Comparison of ENCODE assay signal across 16 cellular contexts in genomic region chr4:139314047-139314800, GRCh38. TPM values are rescaled to one million over a fixed set of nuclear protein-coding genes. Genes with fewer than 3 reads are reported as not detected.
DNase-seq lines count a peak whose midpoint lies in the region; ATAC-seq and TF ChIP-seq lines count a peak whose summit lies in the region.
"Had no signal": no experiment of that assay in that cellular context is flagged by ENCODE, and none has a peak within 500 bp of the region (broad histone marks: within the 10 kb centered on the region; RNA-seq: fewer than 3 reads in every experiment).

No MANE protein-coding gene starts in this region.

- H3K56ac ChIP-seq in H9 (ENCODE audit: insufficient read length, low read depth, low read length): no peak overlapping the region

- H2BK20ac ChIP-seq in H9 (ENCODE audit: low read depth, low read length, poor library complexity, severe bottlenecking): no peak overlapping the region

- WGBS in H9 (ENCODE audit: extremely low coverage, insufficient read length, low lambda C conversion rate): no CpG with 5 or more reads among the region's 4 CpGs

- no peak overlapping the region for H3K23ac ChIP-seq in H9 (ENCODE audit: insufficient read length, low read depth, low read length)

- no peak overlapping the region for H4K5ac ChIP-seq in H9 (ENCODE audit: insufficient read length, low read depth, low read length)

- no peak overlapping the region for H2BK15ac ChIP-seq in H9 (ENCODE audit: low read depth, low read length)

- no peak overlapping the region for H3K18ac ChIP-seq in H9 (ENCODE audit: insufficient read length, low read depth, low read length)

- H3K4ac ChIP-seq in H9 (ENCODE audit: low read depth, low read length): no peak overlapping the region

- intact Hi-C loops in CD8-positive, alpha-beta T cell (cut with DNase I, micrococcal nuclease): no loop called here

- DNase-seq in CD8-positive, alpha-beta T cell: no peak
- DNase-seq in H9 (no peak), naive B cell (no peak)
- no peak for DNase-seq in activated naive CD8-positive, alpha-beta T cell treated with anti-CD3 and anti-CD28 coated beads for 36 hours
- DNase-seq in stimulated activated naive CD4-positive, alpha-beta T cell treated with Interleukin-2 at 50 U/mL for 16 hours (lab: John Stamatoyannopoulos, UW): no peak
- DNase-seq in stimulated activated CD8-positive, alpha-beta memory T cell treated with anti-CD3 and anti-CD28 coated beads, Interleukin-4, amount 100 ng/mL, for 48 hours: no peak
- DNase-seq: amniotic stem cell; heart right ventricle; left cardiac atrium; NCI-H1092 treated with DMSO at 0.1 percent for 48 hours; NCI-H2171 treated with DMSO at 0.1 percent for 48 hours; NK-92 treated with Interleukin-12 subunit alpha and Interleukin-12 subunit beta, amount 100 ng/mL, for 24 hours; tibial artery had no signal

- H3K36me3 Mint-ChIP-seq in CD8-positive, alpha-beta T cell: peaks cover 14% of the 10 kb centered on the region
- peaks cover 4 to 17% (median 5%) of the 10 kb centered on the region in 3 experiments; a peak in 6 of 7 replicates for H3K36me3 Mint-ChIP-seq in H9 (ENCODE audit: insufficient read depth in 1 of 3, low read depth in 3 of 3)
- peaks cover 42% of the 10 kb centered on the region for H3K36me3 Mint-ChIP-seq in activated naive CD8-positive, alpha-beta T cell treated with anti-CD3 and anti-CD28 coated beads for 36 hours
- H3K36me3 Mint-ChIP-seq in naive B cell: no peaks in the 10 kb centered on the region

- POLR2A ChIA-PET in CD8-positive, alpha-beta T cell (lab: Charles Lee): interaction anchor here (0.9 kb wide), 1 partner anchor 19 kb away, joined by 3 read pairs; no protein-coding TSS in a partner anchor

- H3K27me3 ChIP-seq in CD8-positive, alpha-beta T cell (ENCODE audit: insufficient read depth, low read length): no peaks in the 10 kb centered on the region
- no peaks in the 10 kb centered on the region for H3K27me3 ChIP-seq in H9 (ENCODE audit: insufficient read depth, low read length)
- H3K27me3 ChIP-seq: heart right ventricle, tibial artery had no signal

- no peak overlapping the region for H3K14ac ChIP-seq in H9 (ENCODE audit: insufficient read depth, low read length)

- no peaks in the 10 kb centered on the region for H3K27me3 Mint-ChIP-seq in CD8-positive, alpha-beta T cell (ENCODE audit: low read depth)
- H3K27me3 Mint-ChIP-seq in H9 (ENCODE audit: low read depth) (no peaks in the 10 kb centered on the region), naive B cell (no peaks in the 10 kb centered on the region)
- no peaks in the 10 kb centered on the region for H3K27me3 Mint-ChIP-seq in activated naive CD8-positive, alpha-beta T cell treated with anti-CD3 and anti-CD28 coated beads for 36 hours

- H2BK12ac ChIP-seq in H9 (ENCODE audit: insufficient read length, low read depth, low read length): no peak overlapping the region

- no peak for TF ChIP-seq CTCF in CD8-positive, alpha-beta T cell (IDR thresholded peaks at IDR 0.05)
- TF ChIP-seq CTCF in H9 (conservative IDR thresholded peaks at IDR 0.05): no peak

- peak overlapping the region; percentile 37 for H3K4me3 Mint-ChIP-seq in CD8-positive, alpha-beta T cell
- H3K4me3 Mint-ChIP-seq in H9 (peak overlapping the region; percentile 1 to 50; a peak in 3 of 5 replicates), naive B cell (peak overlapping the region; percentile 5 to 85 (median 75))
- H3K4me3 Mint-ChIP-seq in activated naive CD8-positive, alpha-beta T cell treated with anti-CD3 and anti-CD28 coated beads for 36 hours: no peak overlapping the region

- no peaks in the 10 kb centered on the region for H3K23me2 ChIP-seq in H9 (ENCODE audit: insufficient read length, low read depth, low read length, poor library complexity, severe bottlenecking)

- no peak overlapping the region for H4K91ac ChIP-seq in H9 (ENCODE audit: insufficient read length, low read depth, low read length)

- peaks cover 60% of the 10 kb centered on the region for H3K79me2 ChIP-seq in H9 (ENCODE audit: insufficient read depth, low read length)

- peak; percentile 88 for ATAC-seq in CD8-positive, alpha-beta T cell
- ATAC-seq in naive B cell (ENCODE audit: low read depth in 2 of 2) (no peak), GM19023 (IDR thresholded peaks at IDR 0.05; ENCODE audit: unreplicated experiment) (no peak)
- ATAC-seq: esophagus mucosa, Right ventricle myocardium inferior had no signal

- H4K20me1 ChIP-seq in H9 (ENCODE audit: control insufficient read depth, insufficient read depth, insufficient read length): no peaks in the 10 kb centered on the region

- H3K27ac ChIP-seq in CD8-positive, alpha-beta T cell (ENCODE audit: low read depth, low read length): no peak overlapping the region
- no peak overlapping the region for H3K27ac ChIP-seq in H9 (ENCODE audit: insufficient read length, low read depth, low read length)
- H3K27ac ChIP-seq: tibial artery had no signal

- H3K9me3 ChIP-seq in CD8-positive, alpha-beta T cell (ENCODE audit: low read length): no peaks in the 10 kb centered on the region
- H3K9me3 ChIP-seq in H9 (ENCODE audit: control insufficient read depth, low read depth, low read length): no peaks in the 10 kb centered on the region
- H3K9me3 ChIP-seq: heart right ventricle, tibial artery had no signal

- peaks cover 75% of the 10 kb centered on the region for H3K4me1 Mint-ChIP-seq in CD8-positive, alpha-beta T cell (ENCODE audit: low read depth)
- peaks cover 50 to 52% of the 10 kb centered on the region in 2 experiments for H3K4me1 Mint-ChIP-seq in H9
- H3K4me1 Mint-ChIP-seq in activated naive CD8-positive, alpha-beta T cell treated with anti-CD3 and anti-CD28 coated beads for 36 hours: peaks cover 62% of the 10 kb centered on the region
- peaks cover 60 to 85% (median 73%) of the 10 kb centered on the region in 3 donors for H3K4me1 Mint-ChIP-seq in naive B cell

- H3K27ac Mint-ChIP-seq in CD8-positive, alpha-beta T cell: peak overlapping the region; percentile 75
- peak overlapping the region; percentile 91 to 99 (median 93) for H3K27ac Mint-ChIP-seq in H9
- peak overlapping the region; percentile 26 for H3K27ac Mint-ChIP-seq in activated naive CD8-positive, alpha-beta T cell treated with anti-CD3 and anti-CD28 coated beads for 36 hours
- peak overlapping the region; percentile 74 to 97 (median 96) for H3K27ac Mint-ChIP-seq in naive B cell

- no peak overlapping the region for H2AK5ac ChIP-seq in H9 (ENCODE audit: insufficient read length, low read length)

- CTCF ChIA-PET in CD8-positive, alpha-beta T cell (lab: Charles Lee): no interaction called here

- H2AFZ ChIP-seq in H9 (ENCODE audit: low read length): no peak overlapping the region

- H3K4me1 ChIP-seq in CD8-positive, alpha-beta T cell (ENCODE audit: insufficient read depth, low read length): peaks cover 33% of the 10 kb centered on the region
- H3K4me1 ChIP-seq in H9 (ENCODE audit: insufficient read depth, low read length): no peaks in the 10 kb centered on the region; the same call in 1 of the 2 replicates

- H2BK120ac ChIP-seq in H9 (ENCODE audit: low read depth, low read length, poor library complexity, severe bottlenecking): no peak overlapping the region

- H3K4me3 ChIP-seq in CD8-positive, alpha-beta T cell (ENCODE audit: low read depth, low read length): no peak overlapping the region
- H3K4me3 ChIP-seq: heart right ventricle, tibial artery had no signal

- no peak overlapping the region for H2BK5ac ChIP-seq in H9 (ENCODE audit: insufficient read length, low read length)

- H3K36me3 ChIP-seq in CD8-positive, alpha-beta T cell (ENCODE audit: insufficient read depth, low read length): no peaks in the 10 kb centered on the region
- H3K36me3 ChIP-seq: heart right ventricle, tibial artery had no signal

- H3K79me1 ChIP-seq in H9 (ENCODE audit: insufficient read depth, low read depth, low read length, poor library complexity, severe bottlenecking): no peaks in the 10 kb centered on the region

- H3K4me2 ChIP-seq in H9 (ENCODE audit: insufficient read depth, insufficient read length, low read length): no peak overlapping the region

- no peak overlapping the region for H4K8ac ChIP-seq in H9 (replicated peaks; ENCODE audit: insufficient read length, low read depth, low read length)

- no peaks in the 10 kb centered on the region for H3K9me3 Mint-ChIP-seq in CD8-positive, alpha-beta T cell
- H3K9me3 Mint-ChIP-seq in H9 (no peaks in the 10 kb centered on the region), naive B cell (peaks cover 0 to 5% (median 0%) of the 10 kb centered on the region in 7 donors)
- H3K9me3 Mint-ChIP-seq in activated naive CD8-positive, alpha-beta T cell treated with anti-CD3 and anti-CD28 coated beads for 36 hours: peaks cover 8% of the 10 kb centered on the region

- no peak overlapping the region for H3K9ac ChIP-seq in H9 (ENCODE audit: extremely low read depth, insufficient read length, low read length)

- no peak overlapping the region for H3T11ph ChIP-seq in H9 (ENCODE audit: low read length)

RNA-seq across cellular contexts. Expression of gene NDUFC1, which starts 11.9 kb away (rescaled TPM):
- total RNA-seq in CD8-positive, alpha-beta T cell: 10 to 100 TPM; 25.5 to 26.5 TPM
- 56.2 and 59.1 TPM in 2 replicates for total RNA-seq in H9 (2021)
- total RNA-seq in activated naive CD8-positive, alpha-beta T cell treated with anti-CD3 and anti-CD28 coated beads for 36 hours: 10 to 100 TPM; 61.3 to 65.3 TPM
- polyA plus RNA-seq in naive B cell (ENCODE audit: low read depth in 6 of 6): 100 to 1,000 TPM in 5 of 6 donors, 10 to 100 TPM in 1; 94.9 to 165 (median 123) TPM

RNA-seq across cellular contexts. Expression of gene NAA15, which starts 12.9 kb away (rescaled TPM):
- total RNA-seq in CD8-positive, alpha-beta T cell: 10 to 100 TPM; 55.8 to 59.0 TPM
- total RNA-seq in H9 (2021): 115 TPM in 2 replicates
- 100 to 1,000 TPM; 120 to 131 TPM for total RNA-seq in activated naive CD8-positive, alpha-beta T cell treated with anti-CD3 and anti-CD28 coated beads for 36 hours
- 10 to 100 TPM; 22.5 to 57.4 (median 53.4) TPM for polyA plus RNA-seq in naive B cell (ENCODE audit: low read depth in 6 of 6)

RNA-seq across cellular contexts. Expression of gene MGARP, which starts 34.2 kb away (rescaled TPM):
- not detected for total RNA-seq in CD8-positive, alpha-beta T cell
- 4.0 and 4.3 TPM in 2 replicates for total RNA-seq in H9 (2021)
- under 1 TPM; 0.19 to 0.38 TPM for total RNA-seq in activated naive CD8-positive, alpha-beta T cell treated with anti-CD3 and anti-CD28 coated beads for 36 hours
- polyA plus RNA-seq in naive B cell (ENCODE audit: low read depth in 6 of 6): 1 to 10 TPM in 1 of 6 donors, under 1 TPM in 5; 0.24 to 1.0 (median 0.55) TPM

Comparison
In these comparisons a context has a peak if more than half of its experiments do, and no peak if none do; other contexts are left out.
1. H3K27ac Mint-ChIP-seq: peak in every context shown above with its lines; median percentile 96 in naive B cell; 93 in H9; 75 in CD8-positive, alpha-beta T cell; 26 in activated naive CD8-positive, alpha-beta T cell treated with anti-CD3 and anti-CD28 coated beads for 36 hours.